Comparison of ENCODE assay signal across 9 cellular contexts in the genomic region with DNA sequence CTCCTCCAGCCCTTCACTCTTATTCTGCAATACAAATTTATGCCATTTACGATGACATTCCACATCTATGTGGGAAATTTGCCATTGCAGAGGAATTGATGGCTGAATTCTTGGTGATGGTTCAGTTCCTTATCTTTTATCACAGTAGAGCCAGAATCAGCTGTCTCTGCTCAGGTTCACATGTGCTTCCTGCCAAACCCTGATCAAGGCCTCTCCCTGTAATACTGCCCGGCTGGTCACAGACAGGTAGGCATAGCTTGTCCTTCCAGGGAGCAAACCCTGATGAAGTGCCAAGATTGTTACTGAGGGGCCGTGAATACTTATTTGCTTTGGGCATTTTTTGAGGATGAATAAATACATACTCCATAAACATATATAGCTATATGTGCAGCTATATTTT.
"Had no signal": no experiment of that assay in that cellular context is flagged by ENCODE, and none has a peak within 500 bp of the region (broad histone marks: within the 10 kb centered on the region; RNA-seq: fewer than 3 reads in every experiment).

No MANE protein-coding gene starts in this region.

- H3K9me3 ChIP-seq: HAP-1 had no signal

- DNase-seq: GM23248, GOT3, H7, HFFc6, KBM-7 had no signal

- ATAC-seq: HCT116, HepG2 had no signal

- H3K4me1 ChIP-seq: HAP-1 had no signal

- FAIRE-seq: HepG2 had no signal

- H3K9ac ChIP-seq: GM23248 had no signal

- H3K4me3 ChIP-seq: GM23248, HAP-1 had no signal

- H3K36me3 ChIP-seq: HAP-1 had no signal

- H3K27ac ChIP-seq: GM23248, HL-60 had no signal

- H2AFZ ChIP-seq: GM23248 had no signal
